Comparison of ENCODE assay signal across 1 cellular context in genomic region chrX:14015294-14015693, GRCh38.
TF ChIP-seq lines count a peak whose summit lies in the region.

No MANE protein-coding gene starts in this region.

TF ChIP-seq in A549, 52 proteins besides CTCF, POLR2A, EP300 and RAD21:
- no peak for TF ChIP-seq ESRRA (IDR thresholded peaks at IDR 0.05; ENCODE audit: borderline replicate concordance, low read length)
- TF ChIP-seq RARB (CRISPR knock-in tag; IDR thresholded peaks at IDR 0.05), result no peak
- TF ChIP-seq PBX3 (IDR thresholded peaks at IDR 0.05), result no peak
- TF ChIP-seq MAFK (IDR thresholded peaks at IDR 0.05; ENCODE audit: partially characterized antibody), result no peak
- no peak for TF ChIP-seq USF2 (IDR thresholded peaks at IDR 0.05)
- no peak for TF ChIP-seq CEBPB (IDR thresholded peaks at IDR 0.05)
- TF ChIP-seq SREBF2 (IDR thresholded peaks at IDR 0.05), result no peak
- TF ChIP-seq MAX (IDR thresholded peaks at IDR 0.05), result no peak
- no peak for TF ChIP-seq PHF8 (IDR thresholded peaks at IDR 0.05; ENCODE audit: borderline replicate concordance, low read depth)
- no peak for TF ChIP-seq CHD2 (IDR thresholded peaks at IDR 0.05; ENCODE audit: low read length, partially characterized antibody)
- no peak for TF ChIP-seq KDM5A (IDR thresholded peaks at IDR 0.05)
- TF ChIP-seq RNF2 (IDR thresholded peaks at IDR 0.05; ENCODE audit: borderline replicate concordance, low read depth), result no peak
- no peak for TF ChIP-seq NFE2L2 (conservative IDR thresholded peaks at IDR 0.05; ENCODE audit: low read length)
- TF ChIP-seq ZSCAN20 (CRISPR knock-in tag; IDR thresholded peaks at IDR 0.05), result no peak
- TF ChIP-seq HOXB13 (CRISPR knock-in tag; IDR thresholded peaks at IDR 0.05; ENCODE audit: low read depth), result no peak
TF ChIP-seq in A549: peak in this region for 0.
